ENCODE assay signal across 9 cellular contexts in the genomic region with DNA sequence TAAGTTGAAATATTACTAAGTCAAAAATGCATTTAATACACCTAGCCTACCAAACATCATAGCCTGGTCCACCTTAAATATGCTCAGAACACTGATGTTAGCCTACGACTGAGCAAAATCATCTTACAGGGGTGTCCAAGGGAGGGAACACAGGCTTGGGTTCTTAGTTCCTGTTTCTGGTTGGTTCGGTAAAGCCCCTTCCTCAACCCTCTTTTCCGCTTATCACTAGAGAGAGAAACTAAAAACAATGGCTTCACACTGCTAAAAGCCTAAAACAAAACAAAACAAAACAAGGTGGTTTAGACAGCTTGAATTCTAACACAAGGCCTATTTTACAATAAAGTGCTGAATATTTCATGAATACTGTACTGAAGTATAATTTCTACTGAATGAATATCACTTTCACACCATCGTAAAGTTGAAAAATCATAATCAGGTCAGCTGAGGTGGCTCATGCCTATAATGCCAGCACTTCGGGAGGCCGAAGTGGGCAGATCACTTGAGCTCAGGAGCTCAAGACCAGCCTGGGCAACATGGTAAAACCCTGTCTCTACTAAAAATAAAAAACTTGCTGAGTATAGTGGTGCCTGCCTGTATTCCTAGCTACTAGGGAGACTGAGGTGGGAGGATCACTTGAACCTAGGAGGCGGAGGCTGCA.
DNase-seq lines count a peak whose midpoint lies in the region; ATAC-seq, FAIRE-seq and TF ChIP-seq lines count a peak whose summit lies in the region.
"Had no signal": no experiment of that assay in that cellular context is flagged by ENCODE, and none has a peak within 500 bp of the region (broad histone marks: within the 10 kb centered on the region; RNA-seq: fewer than 3 reads in every experiment).

No MANE protein-coding gene starts in this region.

- intact Hi-C loops in dorsolateral prefrontal cortex (cut with DNase I): no loop called here
- intact Hi-C loops in body of pancreas (cut with DNase I): no loop called here
- intact Hi-C loops in aorta (cut with DNase I): loop anchor here in 1 of 2 donors (10.0 kb wide), 1 partner anchor 115 kb away; the partner anchor contains the start of gene SIK3
- intact Hi-C loops in posterior vena cava (cut with DNase I): loop anchor here in 1 of 2 donors (10.0 kb wide), 1 partner anchor 115 kb away; the partner anchor contains the start of gene SIK3

- 71 to 95% methylated on average over 7 of the region's 7 CpGs for WGBS in body of pancreas, 2 donors
- 84 to 89% methylated on average over 7 of the region's 7 CpGs for WGBS in aorta, 2 donors

- H3K9me3 ChIP-seq in body of pancreas: no peaks in the 10 kb centered on the region
- H3K9me3 ChIP-seq in aorta (ENCODE audit: control insufficient read depth, low read length): no peaks in the 10 kb centered on the region

- FAIRE-seq in GM12892 (lab: Jason Lieb, UNC): peak; percentile 96

- H3K27me3 ChIP-seq in dorsolateral prefrontal cortex (no peaks in the 10 kb centered on the region), body of pancreas (no peaks in the 10 kb centered on the region), aorta (ENCODE audit: control insufficient read depth in 1 of 2, insufficient read depth in 2 of 2, low read length in 1 of 2) (no peaks in the 10 kb centered on the region)

- ATAC-seq in GM19468 (IDR thresholded peaks at IDR 0.05; ENCODE audit: extremely low read depth, unreplicated experiment) (peak; percentile 81), HG03354 (IDR thresholded peaks at IDR 0.05; ENCODE audit: poor library complexity, severe bottlenecking, unreplicated experiment) (peak; percentile 98), body of pancreas (no peak), aorta (ENCODE audit: low FRiP score) (no peak)

- H3K4me3 ChIP-seq in dorsolateral prefrontal cortex (peak overlapping the region in 7 of 59 donors; percentile 4 to 36 (median 11)), body of pancreas (no peak overlapping the region), aorta (ENCODE audit: low read length in 2 of 2) (no peak overlapping the region)

- H3K4me1 ChIP-seq in body of pancreas (no peaks in the 10 kb centered on the region), aorta (ENCODE audit: control insufficient read depth in 1 of 2, insufficient read depth in 2 of 2, low read length in 2 of 2) (peaks cover 0 to 11% of the 10 kb centered on the region in 2 donors)

- H3K27ac ChIP-seq in dorsolateral prefrontal cortex (peak overlapping the region in 56 of 59 donors; percentile 1 to 96 (median 64)), body of pancreas (no peak overlapping the region), aorta (ENCODE audit: low read depth in 1 of 2, low read length in 2 of 2) (no peak overlapping the region)

- TF ChIP-seq POLR2A in GM12892 (IDR thresholded peaks at IDR 0.05; ENCODE audit: low read depth, low read length) (no peak), body of pancreas (IDR thresholded peaks at IDR 0.05) (no peak)

- TF ChIP-seq CTCF in dorsolateral prefrontal cortex (IDR thresholded peaks at IDR 0.05 in 54 of 56, conservative IDR thresholded peaks at IDR 0.05 in 2 of 56; ENCODE audit: low read depth in 1 of 56, partially characterized antibody in 56 of 56): no peak
- TF ChIP-seq CTCF in body of pancreas (IDR thresholded peaks at IDR 0.05): no peak

- H3K36me3 ChIP-seq in body of pancreas (replicated peaks in 1 of 2; ENCODE audit: insufficient read depth in 1 of 2, low read depth in 2 of 2) (no peaks in the 10 kb centered on the region), aorta (ENCODE audit: control insufficient read depth in 1 of 2, insufficient read depth in 2 of 2, low read length in 1 of 2) (no peaks in the 10 kb centered on the region)

- DNase-seq in GM12892 (ENCODE audit: insufficient read length) (peak; percentile 26), dorsolateral prefrontal cortex (no peak), body of pancreas (no peak), aorta (no peak), posterior vena cava (ENCODE audit: low spot score) (no peak)
- no peak for DNase-seq in stimulated activated CD4-positive, alpha-beta T cell treated with anti-CD3 and anti-CD28 coated beads, Interleukin-4, amount 100 ng/mL, for 4 hours
- DNase-seq: NCI-H446 treated with DMSO at 0.1 percent for 48 hours had no signal

Comparison
In these comparisons a context has a peak if more than half of its experiments do, and no peak if none do; other contexts are left out.
1. ATAC-seq: peak in GM19468 (single experiment) and HG03354 (single experiment); none in body of pancreas (single experiment) and aorta (single experiment).
2. H3K27ac ChIP-seq: peak in dorsolateral prefrontal cortex (56 of 59); none in body of pancreas (0 of 4) and aorta (0 of 2).